In the genomic region with DNA sequence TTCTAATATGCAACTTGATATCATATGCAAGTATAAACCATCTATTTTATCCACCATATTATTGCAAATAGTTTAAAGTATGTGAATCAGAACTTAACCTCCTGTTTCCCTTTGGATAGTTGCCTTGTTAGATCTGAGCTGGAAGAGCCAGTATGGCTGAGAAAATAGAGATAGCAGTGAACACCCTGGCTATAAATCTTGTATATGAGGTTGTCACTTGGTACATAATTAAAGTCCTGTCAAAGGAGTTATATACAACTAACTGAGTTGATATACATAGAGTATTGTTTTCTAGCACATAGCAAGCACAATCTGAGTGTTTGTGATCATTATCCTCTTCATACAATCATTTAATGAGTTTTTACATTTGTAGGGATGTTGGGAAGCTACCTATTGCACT, we compare ENCODE assay signal across 24 cellular contexts.
DNase-seq lines count a peak whose midpoint lies in the region; ATAC-seq and TF ChIP-seq lines count a peak whose summit lies in the region.
"Had no signal": no experiment of that assay in that cellular context is flagged by ENCODE, and none has a peak within 500 bp of the region (broad histone marks: within the 10 kb centered on the region; RNA-seq: fewer than 3 reads in every experiment).

No MANE protein-coding gene starts in this region.

- H3K9me3 Mint-ChIP-seq in nephron (no peaks in the 10 kb centered on the region), endodermal cell (no peaks in the 10 kb centered on the region)
- H3K9me3 Mint-ChIP-seq in activated CD4-positive, alpha-beta T cell treated with anti-CD3 and anti-CD28 coated beads, Interleukin-2, amount 10 ng/mL, durations not matched to agents 7 days and 5 days: no peaks in the 10 kb centered on the region
- H3K9me3 Mint-ChIP-seq: CD4-positive, alpha-beta T cell; GM23338; H9 had no signal

- H3K27ac ChIP-seq in endodermal cell (ENCODE audit: low read depth, low read length): no peak overlapping the region
- H3K27ac ChIP-seq: A549; BLaER1 treated with 17β-estradiol and CSF1 and Interleukin-3, amounts not matched to agents 10 nM and 100 nM had no signal

- CTCF ChIA-PET in HEK293T (lab: Yijun Ruan, JAX): no interaction called here
- CTCF ChIA-PET in activated CD4-positive, alpha-beta T cell treated with anti-CD3 and anti-CD28 coated beads, Interleukin-2, amount 10 ng/mL, durations not matched to agents 7 days and 5 days (lab: Charles Lee): no interaction called here

- H3K27ac Mint-ChIP-seq in nephron (peak overlapping the region in 2 of 3 experiments; percentile 24 to 39), endodermal cell (no peak overlapping the region)
- no peak overlapping the region for H3K27ac Mint-ChIP-seq in activated CD4-positive, alpha-beta T cell treated with anti-CD3 and anti-CD28 coated beads, Interleukin-2, amount 10 ng/mL, durations not matched to agents 7 days and 5 days
- H3K27ac Mint-ChIP-seq: CD14-positive monocyte; CD4-positive, alpha-beta T cell; GM23338; H9; HFFc6 had no signal

- H3K36me3 Mint-ChIP-seq in nephron (ENCODE audit: low read depth): no peaks in the 10 kb centered on the region
- no peaks in the 10 kb centered on the region for H3K36me3 Mint-ChIP-seq in endodermal cell (ENCODE audit: low read depth)
- H3K36me3 Mint-ChIP-seq in activated CD4-positive, alpha-beta T cell treated with anti-CD3 and anti-CD28 coated beads, Interleukin-2, amount 10 ng/mL, durations not matched to agents 7 days and 5 days (ENCODE audit: low read depth): no peaks in the 10 kb centered on the region
- H3K36me3 Mint-ChIP-seq: CD14-positive monocyte had no signal

- peaks cover 9% of the 10 kb centered on the region for H3K27me3 Mint-ChIP-seq in nephron (ENCODE audit: low read depth)
- no peaks in the 10 kb centered on the region for H3K27me3 Mint-ChIP-seq in endodermal cell (ENCODE audit: insufficient read depth)
- no peaks in the 10 kb centered on the region for H3K27me3 Mint-ChIP-seq in activated CD4-positive, alpha-beta T cell treated with anti-CD3 and anti-CD28 coated beads, Interleukin-2, amount 10 ng/mL, durations not matched to agents 7 days and 5 days
- H3K27me3 Mint-ChIP-seq: CD4-positive, alpha-beta T cell had no signal

- H3K4me3 Mint-ChIP-seq in nephron (no peak overlapping the region), endodermal cell (no peak overlapping the region)
- H3K4me3 Mint-ChIP-seq in activated CD4-positive, alpha-beta T cell treated with anti-CD3 and anti-CD28 coated beads, Interleukin-2, amount 10 ng/mL, durations not matched to agents 7 days and 5 days: no peak overlapping the region
- H3K4me3 Mint-ChIP-seq: CD14-positive monocyte; CD4-positive, alpha-beta T cell; GM23338; H9; HFFc6 had no signal

- H3K9me3 ChIP-seq in endodermal cell (ENCODE audit: control insufficient read depth, low read length): no peaks in the 10 kb centered on the region
- H3K9me3 ChIP-seq: A549; BE2C; BLaER1 treated with 17β-estradiol and CSF1 and Interleukin-3, amounts not matched to agents 10 nM and 100 nM had no signal

- no peaks in the 10 kb centered on the region for H3K36me3 ChIP-seq in endodermal cell (ENCODE audit: control insufficient read depth, insufficient read depth, low read length)
- H3K36me3 ChIP-seq: BE2C; BLaER1 treated with 17β-estradiol and CSF1 and Interleukin-3, amounts not matched to agents 10 nM and 100 nM had no signal

- H3K4me1 Mint-ChIP-seq in nephron: peaks cover 40% of the 10 kb centered on the region
- peaks cover 4% of the 10 kb centered on the region for H3K4me1 Mint-ChIP-seq in endodermal cell
- no peaks in the 10 kb centered on the region for H3K4me1 Mint-ChIP-seq in activated CD4-positive, alpha-beta T cell treated with anti-CD3 and anti-CD28 coated beads, Interleukin-2, amount 10 ng/mL, durations not matched to agents 7 days and 5 days
- H3K4me1 Mint-ChIP-seq: CD14-positive monocyte had no signal

- no peak overlapping the region for H3K9ac ChIP-seq in endodermal cell (ENCODE audit: extremely low read depth, low read length, poor library complexity, severe bottlenecking)
- H3K9ac ChIP-seq: BLaER1 treated with 17β-estradiol and CSF1 and Interleukin-3, amounts not matched to agents 10 nM and 100 nM had no signal

- intact Hi-C loops in left colon (cut with DNase I, micrococcal nuclease): no loop called here

- POLR2A ChIA-PET in HEK293T (lab: Yijun Ruan, JAX): no interaction called here
- POLR2A ChIA-PET in activated CD4-positive, alpha-beta T cell treated with anti-CD3 and anti-CD28 coated beads, Interleukin-2, amount 10 ng/mL, durations not matched to agents 7 days and 5 days (lab: Charles Lee): no interaction called here

- ATAC-seq in left colon: peak; percentile 92
- ATAC-seq: A549, GM23338, HCT116 had no signal

- no peaks in the 10 kb centered on the region for H3K27me3 ChIP-seq in endodermal cell (ENCODE audit: control insufficient read depth, insufficient read depth, low read length, poor library complexity, severe bottlenecking)
- H3K27me3 ChIP-seq: BE2C; BLaER1 treated with 17β-estradiol and CSF1 and Interleukin-3, amounts not matched to agents 10 nM and 100 nM had no signal

- H3K4me1 ChIP-seq in endodermal cell (ENCODE audit: control insufficient read depth, insufficient read depth, low read length): no peaks in the 10 kb centered on the region
- H3K4me1 ChIP-seq: A549, BE2C had no signal

- H3K4me3 ChIP-seq in endodermal cell (ENCODE audit: low read length): no peak overlapping the region
- H3K4me3 ChIP-seq: A549; BLaER1 treated with 17β-estradiol and CSF1 and Interleukin-3, amounts not matched to agents 10 nM and 100 nM; GM23338 had no signal

- TF ChIP-seq CTCF in nephron (IDR thresholded peaks at IDR 0.05; ENCODE audit: unreplicated experiment in 3 of 3) (no peak), endodermal cell (conservative IDR thresholded peaks at IDR 0.05) (no peak)

- no peak for DNase-seq in HEK293T (ENCODE audit: extremely low spot score)
- peak; percentile 47 for DNase-seq in NCI-H1417 treated with DMSO at 0.1 percent for 48 hours (lab: John Stamatoyannopoulos, UW)
- no peak for DNase-seq in left colon
- no peak for DNase-seq in endodermal cell
- DNase-seq in stimulated activated CD8-positive, alpha-beta memory T cell treated with anti-CD3 and anti-CD28 coated beads, Interleukin-4, amount 100 ng/mL, for 48 hours: no peak
- no peak for DNase-seq in activated CD4-positive, alpha-beta T cell treated with anti-CD3 and anti-CD28 coated beads, Interleukin-2, amount 10 ng/mL, durations not matched to agents 7 days and 5 days
- DNase-seq: 8988T; ACHN; AML-193; BE2C; Calu3; CD4-positive, alpha-beta T cell; COR-L47; DMS53; DMS79 treated with DMSO at 0.1 percent for 48 hours; GF-D8; H9; HFFc6 had no signal

TF ChIP-seq in HEK293T, 16 proteins besides CTCF, POLR2A, EP300 and RAD21:
- TF ChIP-seq PKNOX1 (IDR thresholded peaks at IDR 0.05): peak; percentile 78
- no peak for TF ChIP-seq SUZ12 (IDR thresholded peaks at IDR 0.05)
- TF ChIP-seq BHLHE40 (IDR thresholded peaks at IDR 0.05; ENCODE audit: borderline replicate concordance): no peak
- no peak for TF ChIP-seq LEF1 (IDR thresholded peaks at IDR 0.05; ENCODE audit: borderline replicate concordance)
- TF ChIP-seq ZNF384 (IDR thresholded peaks at IDR 0.05): no peak
- TF ChIP-seq FOXA1 (IDR thresholded peaks at IDR 0.05): no peak
- no peak for TF ChIP-seq HDGF (IDR thresholded peaks at IDR 0.05; ENCODE audit: borderline replicate concordance)

Comparison
In these comparisons a context has a peak if more than half of its experiments do, and no peak if none do; other contexts are left out.
1. H3K27ac Mint-ChIP-seq: peak in nephron (2 of 3); none in endodermal cell (single experiment) and activated CD4-positive, alpha-beta T cell treated with anti-CD3 and anti-CD28 coated beads, Interleukin-2, amount 10 ng/mL, durations not matched to agents 7 days and 5 days (single experiment).